ENCODE assay signal across 14 cellular contexts in genomic region chr3:85603378-85603777, GRCh38.
"Had no signal": no experiment of that assay in that cellular context is flagged by ENCODE, and none has a peak within 500 bp of the region (broad histone marks: within the 10 kb centered on the region; RNA-seq: fewer than 3 reads in every experiment).

No MANE protein-coding gene starts in this region.

- H3K27ac ChIP-seq: esophagus squamous epithelium, ovary, right lobe of liver, transverse colon, vagina had no signal

- H3K9me3 ChIP-seq: esophagus squamous epithelium, ovary, right lobe of liver, transverse colon, vagina had no signal

- H3K27me3 ChIP-seq: esophagus squamous epithelium, ovary, right lobe of liver, transverse colon, vagina had no signal

- H3K4me1 ChIP-seq: esophagus squamous epithelium, right lobe of liver, transverse colon, vagina had no signal

- ATAC-seq: activated CD8-positive, alpha-beta memory T cell treated with anti-CD3 and anti-CD28 coated beads, Interleukin-2, amount 10 ng/mL, durations not matched to agents 7 days and 5 days; naive thymus-derived CD4-positive, alpha-beta T cell had no signal

- DNase-seq: activated CD4-positive, alpha-beta memory T cell treated with anti-CD3 and anti-CD28 coated beads, Interleukin-2, amount 10 ng/mL, durations not matched to agents 7 days and 5 days; activated CD4-positive, alpha-beta T cell treated with anti-CD3 and anti-CD28 coated beads for 4 hours; activated CD8-positive, alpha-beta memory T cell treated with anti-CD3 and anti-CD28 coated beads, Interleukin-2, amount 10 ng/mL, durations not matched to agents 7 days and 5 days; dermis blood vessel endothelial cell; effector memory CD4-positive, alpha-beta T cell; esophagus squamous epithelium; naive thymus-derived CD4-positive, alpha-beta T cell; ovary; right lobe of liver; small intestine; stimulated activated CD4-positive, alpha-beta T cell treated with anti-CD3 and anti-CD28 coated beads, Interleukin-15, amount 100 ng/mL, for 24 hours; stimulated activated CD4-positive, alpha-beta T cell treated with anti-CD3 and anti-CD28 coated beads, Interleukin-2, amount 100 ng/mL, for 48 hours; transverse colon had no signal

- H3K4me3 ChIP-seq: esophagus squamous epithelium, ovary, right lobe of liver, transverse colon, vagina had no signal

- H3K36me3 ChIP-seq: esophagus squamous epithelium, ovary, right lobe of liver, transverse colon, vagina had no signal
